ENCODE assay signal across 8 cellular contexts in the genomic region with DNA sequence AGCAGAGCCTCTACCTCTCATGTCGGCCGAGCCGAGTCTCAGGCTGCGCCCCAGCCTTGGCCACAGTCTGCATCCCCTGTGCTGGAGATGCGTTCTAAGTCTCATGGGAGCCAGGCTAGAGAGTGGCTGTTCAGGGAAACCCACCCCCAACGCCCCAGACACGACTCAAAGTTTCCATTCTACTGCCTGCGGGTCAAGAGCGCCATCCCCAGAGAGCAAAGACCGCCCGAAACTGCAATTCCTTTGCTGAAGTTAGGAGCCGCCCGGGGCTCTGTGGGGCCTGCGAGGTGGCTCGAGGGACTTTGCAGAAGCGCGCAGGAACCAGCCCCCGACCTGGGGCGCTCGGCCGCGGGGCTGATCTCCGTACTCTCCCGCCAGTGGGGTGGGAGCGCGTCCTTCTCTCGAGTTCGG. TPM values are rescaled to one million over a fixed set of nuclear protein-coding genes. Genes with fewer than 3 reads are reported as not detected.
DNase-seq lines count a peak whose midpoint lies in the region; ATAC-seq and TF ChIP-seq lines count a peak whose summit lies in the region.

No MANE protein-coding gene starts in this region.

- in situ Hi-C loops in astrocyte of the cerebellum (cut with HindIII; ENCODE audit: low sequenced_read_pairs): no loop called here

- peak overlapping the region; percentile 78 to 89 (median 80) for H3K4me2 ChIP-seq in BLaER1 treated with 17β-estradiol and CSF1 and Interleukin-3, amounts not matched to agents 10 nM and 100 nM

- peaks cover 0 to 12% (median 0%) of the 10 kb centered on the region in 11 experiments; a peak in 3 of 22 replicates for H3K36me3 ChIP-seq in BLaER1 treated with 17β-estradiol and CSF1 and Interleukin-3, amounts not matched to agents 10 nM and 100 nM
- H3K36me3 ChIP-seq in right lobe of liver (no peaks in the 10 kb centered on the region), upper lobe of right lung (no peaks in the 10 kb centered on the region)

- H3K27me3 ChIP-seq in BLaER1 treated with 17β-estradiol and CSF1 and Interleukin-3, amounts not matched to agents 10 nM and 100 nM: peaks cover 37 to 97% (median 81%) of the 10 kb centered on the region in 11 experiments
- H3K27me3 ChIP-seq in right lobe of liver (no peaks in the 10 kb centered on the region), upper lobe of right lung (no peaks in the 10 kb centered on the region)

- H3K4me1 ChIP-seq in BLaER1 treated with 17β-estradiol and CSF1 and Interleukin-3, amounts not matched to agents 10 nM and 100 nM: peaks cover 37 to 52% (median 42%) of the 10 kb centered on the region in 10 experiments
- H3K4me1 ChIP-seq in right lobe of liver (no peaks in the 10 kb centered on the region), upper lobe of right lung (peaks cover 4% of the 10 kb centered on the region)

- TF ChIP-seq CTCF in astrocyte of the cerebellum (IDR thresholded peaks at IDR 0.05; ENCODE audit: low read depth, low read length, missing control alignments) (no peak), right lobe of liver (IDR thresholded peaks at IDR 0.05) (no peak), upper lobe of right lung (IDR thresholded peaks at IDR 0.05) (no peak)

- H3K9me3 ChIP-seq in BLaER1 treated with 17β-estradiol and CSF1 and Interleukin-3, amounts not matched to agents 10 nM and 100 nM (replicated peaks in 1 of 11): no peaks in the 10 kb centered on the region
- H3K9me3 ChIP-seq in right lobe of liver (no peaks in the 10 kb centered on the region), upper lobe of right lung (no peaks in the 10 kb centered on the region)

- H3K9ac ChIP-seq in BLaER1 treated with 17β-estradiol and CSF1 and Interleukin-3, amounts not matched to agents 10 nM and 100 nM: peak overlapping the region; percentile 64 to 83 (median 73)

- H4K20me1 ChIP-seq in BLaER1 treated with 17β-estradiol and CSF1 and Interleukin-3, amounts not matched to agents 10 nM and 100 nM: peaks cover 0 to 33% (median 0%) of the 10 kb centered on the region in 11 experiments; a peak in 9 of 22 replicates

- no peak for TF ChIP-seq POLR2A in right lobe of liver (IDR thresholded peaks at IDR 0.05)

- WGBS in right lobe of liver (ENCODE audit: insufficient coverage, low coverage, low lambda C conversion rate, missing lambda C conversion rate): 31% methylated on average over 24 of the region's 28 CpGs

- peak overlapping the region; percentile 25 to 82 (median 72); a peak in 20 of 22 replicates for H3K27ac ChIP-seq in BLaER1 treated with 17β-estradiol and CSF1 and Interleukin-3, amounts not matched to agents 10 nM and 100 nM
- H3K27ac ChIP-seq in right lobe of liver (no peak overlapping the region), upper lobe of right lung (peak overlapping the region; percentile 63)

- no peak for DNase-seq in astrocyte of the cerebellum (ENCODE audit: low read depth)
- no peak for DNase-seq in right lobe of liver
- DNase-seq in upper lobe of right lung: no peak
- no peak for DNase-seq in stimulated activated CD4-positive, alpha-beta T cell treated with anti-CD3 and anti-CD28 coated beads, Interleukin-4, amount 100 ng/mL, for 1 hour
- DNase-seq in NCI-H1092 (lab: John Stamatoyannopoulos, UW): no peak

- ATAC-seq in GM19395 (IDR thresholded peaks at IDR 0.05; ENCODE audit: unreplicated experiment) (peak; percentile 50), HG03354 (IDR thresholded peaks at IDR 0.05; ENCODE audit: poor library complexity, severe bottlenecking, unreplicated experiment) (peak; percentile 48), right lobe of liver (peak in 3 of 4 donors; percentile 10 to 24 (median 24)), upper lobe of right lung (peak; percentile 19)

- intact Hi-C loops in right lobe of liver (cut with DNase I): no loop called here
- intact Hi-C loops in upper lobe of right lung (cut with DNase I): no loop called here

- peak overlapping the region; percentile 46 to 67 (median 53) for H3K4me3 ChIP-seq in BLaER1 treated with 17β-estradiol and CSF1 and Interleukin-3, amounts not matched to agents 10 nM and 100 nM
- H3K4me3 ChIP-seq in astrocyte of the cerebellum (ENCODE audit: low read depth, low read length) (peak overlapping the region; percentile 33), right lobe of liver (peak overlapping the region; percentile 21 to 28 (median 23)), upper lobe of right lung (peak overlapping the region; percentile 45)

RNA-seq across cellular contexts. Expression of gene ELF4, which starts 10.0 kb away (rescaled TPM):
- total RNA-seq in right lobe of liver (1 to 10 TPM in 5 of 6 experiments, under 1 TPM in 1; 0.80 to 2.8 (median 1.6) TPM), upper lobe of right lung (23.8 TPM)

RNA-seq across cellular contexts. Expression of gene AIFM1, which starts 45.3 kb away (rescaled TPM):
- total RNA-seq in right lobe of liver (10 to 100 TPM; 63.4 to 90.0 (median 76.7) TPM), upper lobe of right lung (23.2 TPM)

RNA-seq across cellular contexts. Expression of gene RAB33A, which starts 51.4 kb away (rescaled TPM):
- total RNA-seq in right lobe of liver (under 1 TPM in 5 of 6 experiments, not detected in 1; 0.20 to 0.81 (median 0.55) TPM), upper lobe of right lung (0.75 TPM)

Comparison
In these comparisons a context has a peak if more than half of its experiments do, and no peak if none do; other contexts are left out.
1. H3K27ac ChIP-seq: peak in BLaER1 treated with 17β-estradiol and CSF1 and Interleukin-3, amounts not matched to agents 10 nM and 100 nM (11 of 11) and upper lobe of right lung (single experiment); none in right lobe of liver (0 of 3).
2. Peak in every context shown above with its lines, with median percentiles within 50 percentile points of each other: H3K4me3 ChIP-seq and ATAC-seq.